ENCODE assay signal across 8 cellular contexts in the genomic region with DNA sequence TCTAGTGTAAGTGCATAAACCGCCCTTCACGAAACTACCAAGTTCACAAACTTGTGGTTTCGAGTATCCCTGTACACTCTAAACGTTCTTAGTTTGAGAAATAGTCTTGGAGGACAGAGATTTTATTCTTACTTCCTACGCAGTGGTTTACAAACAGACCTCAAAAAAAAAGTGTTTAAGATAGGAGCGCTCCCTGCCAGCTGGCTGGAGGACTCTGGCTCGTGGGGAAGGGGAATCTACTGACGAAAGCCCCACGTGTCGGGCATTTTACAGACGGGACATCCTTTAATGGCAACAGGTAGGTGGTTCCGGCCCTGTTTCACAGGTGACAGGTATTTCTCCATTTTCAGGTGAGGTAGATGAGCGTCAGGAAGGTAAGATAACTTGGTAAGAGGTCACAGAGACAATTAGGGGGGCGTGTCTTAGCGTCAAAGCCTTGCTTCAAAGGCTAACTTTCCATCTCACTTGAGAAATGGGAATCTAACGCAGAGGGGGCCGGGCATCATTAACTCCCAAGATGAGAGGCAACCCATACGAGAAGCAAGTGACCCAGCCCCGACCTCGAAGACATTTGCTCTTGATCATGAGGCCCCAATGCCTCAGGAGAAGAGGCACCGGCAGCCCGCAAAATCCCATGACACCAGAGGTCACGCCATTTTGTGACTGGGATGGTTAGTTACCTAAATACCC. TPM values are rescaled to one million over a fixed set of nuclear protein-coding genes. Genes with fewer than 3 reads are reported as not detected.
DNase-seq lines count a peak whose midpoint lies in the region; ATAC-seq and TF ChIP-seq lines count a peak whose summit lies in the region.
"Not testable (repeated sequence)": the region's sequence is repeated elsewhere in the genome, so short reads cannot be mapped to it uniquely, and the experiment has no call there.

No MANE protein-coding gene starts in this region.

- peak in 1 of 7 experiments; percentile 25 for DNase-seq in CD8-positive, alpha-beta T cell
- DNase-seq in Jurkat, Clone E6-1 (ENCODE audit: low read depth, low spot score); activated T-helper 2 cell treated with anti-CD3 and anti-CD28 coated beads, Interferon-gamma antibody, Interleukin-2, Interleukin-4, amounts not matched to agents 10 μg/mL and 5 μg/mL and 100 μg/mL, durations not matched to agents 14 hours and 24 hours and 36 hours (ENCODE audit: low spot score); coronary artery (ENCODE audit: low spot score); right atrium auricular region (ENCODE audit: low spot score); neural crest cell (ENCODE audit: low read depth, low spot score); testis: not testable (repeated sequence)

- not testable (repeated sequence) for H3K27me3 ChIP-seq in CD8-positive, alpha-beta T cell (ENCODE audit: insufficient read depth, low read length); right atrium auricular region; testis

- H3K27ac Mint-ChIP-seq in CD8-positive, alpha-beta T cell: peak overlapping the region; percentile 90
- H3K27ac Mint-ChIP-seq in T-helper 1 cell treated with Interleukin-12 subunit alpha and Interleukin-12 subunit beta and Interleukin-4 antibody, amounts not matched to agents 30 μg/mL and 1 μg/mL, for 36 hours: peak overlapping the region; percentile 22
- H3K27ac Mint-ChIP-seq in activated T-helper 2 cell treated with anti-CD3 and anti-CD28 coated beads, Interferon-gamma antibody, Interleukin-2, Interleukin-4, amounts not matched to agents 10 μg/mL and 5 μg/mL and 100 μg/mL, durations not matched to agents 14 hours and 24 hours and 36 hours: peak overlapping the region; percentile 60
- H3K27ac Mint-ChIP-seq in neural crest cell (ENCODE audit: unreplicated experiment): peak overlapping the region; percentile 27

- peak overlapping the region; percentile 71 for H3K4me3 Mint-ChIP-seq in CD8-positive, alpha-beta T cell
- H3K4me3 Mint-ChIP-seq in T-helper 1 cell treated with Interleukin-12 subunit alpha and Interleukin-12 subunit beta and Interleukin-4 antibody, amounts not matched to agents 30 μg/mL and 1 μg/mL, for 36 hours: peak overlapping the region; percentile 63
- peak overlapping the region; percentile 82 for H3K4me3 Mint-ChIP-seq in activated T-helper 2 cell treated with anti-CD3 and anti-CD28 coated beads, Interferon-gamma antibody, Interleukin-2, Interleukin-4, amounts not matched to agents 10 μg/mL and 5 μg/mL and 100 μg/mL, durations not matched to agents 14 hours and 24 hours and 36 hours (ENCODE audit: low read depth)
- peak overlapping the region; percentile 79 for H3K4me3 Mint-ChIP-seq in neural crest cell

- H3K4me1 Mint-ChIP-seq in CD8-positive, alpha-beta T cell (ENCODE audit: low read depth); T-helper 1 cell treated with Interleukin-12 subunit alpha and Interleukin-12 subunit beta and Interleukin-4 antibody, amounts not matched to agents 30 μg/mL and 1 μg/mL, for 36 hours (ENCODE audit: low read depth); activated T-helper 2 cell treated with anti-CD3 and anti-CD28 coated beads, Interferon-gamma antibody, Interleukin-2, Interleukin-4, amounts not matched to agents 10 μg/mL and 5 μg/mL and 100 μg/mL, durations not matched to agents 14 hours and 24 hours and 36 hours (ENCODE audit: low read depth); neural crest cell: not testable (repeated sequence)

- not testable (repeated sequence) for ATAC-seq in CD8-positive, alpha-beta T cell

- CTCF ChIA-PET in CD8-positive, alpha-beta T cell (lab: Charles Lee): not testable (repeated sequence)

- not testable (repeated sequence) for TF ChIP-seq POLR2A in testis (IDR thresholded peaks at IDR 0.05)

- not testable (repeated sequence) for H3K4me1 ChIP-seq in CD8-positive, alpha-beta T cell (ENCODE audit: insufficient read depth, low read length); right atrium auricular region; testis

- intact Hi-C loops in CD8-positive, alpha-beta T cell (cut with DNase I, micrococcal nuclease): loop anchor here in 1 of 2 experiments (5.0 kb wide), 1 partner anchor 104 kb away; no protein-coding TSS in a partner anchor
- intact Hi-C loops in activated T-helper 2 cell treated with anti-CD3 and anti-CD28 coated beads, Interferon-gamma antibody, Interleukin-2, Interleukin-4, amounts not matched to agents 10 μg/mL and 5 μg/mL and 100 μg/mL, durations not matched to agents 14 hours and 24 hours and 36 hours (cut with micrococcal nuclease); testis (cut with DNase I; ENCODE audit: low total_unique reads): not testable (repeated sequence)

- not testable (repeated sequence) for H3K36me3 ChIP-seq in CD8-positive, alpha-beta T cell (ENCODE audit: insufficient read depth, low read length); right atrium auricular region; testis (ENCODE audit: low read depth, missing control alignments)

- POLR2A ChIA-PET in CD8-positive, alpha-beta T cell (lab: Charles Lee): not testable (repeated sequence)

- 3 to 4% methylated on average over 6 to 17 of the region's 23 CpGs for WGBS in testis, 2 donors

- H3K27me3 Mint-ChIP-seq in CD8-positive, alpha-beta T cell (ENCODE audit: low read depth); T-helper 1 cell treated with Interleukin-12 subunit alpha and Interleukin-12 subunit beta and Interleukin-4 antibody, amounts not matched to agents 30 μg/mL and 1 μg/mL, for 36 hours (ENCODE audit: low read depth); activated T-helper 2 cell treated with anti-CD3 and anti-CD28 coated beads, Interferon-gamma antibody, Interleukin-2, Interleukin-4, amounts not matched to agents 10 μg/mL and 5 μg/mL and 100 μg/mL, durations not matched to agents 14 hours and 24 hours and 36 hours (ENCODE audit: low read depth); neural crest cell (ENCODE audit: low read depth): not testable (repeated sequence)

- not testable (repeated sequence) for H3K36me3 Mint-ChIP-seq in CD8-positive, alpha-beta T cell; T-helper 1 cell treated with Interleukin-12 subunit alpha and Interleukin-12 subunit beta and Interleukin-4 antibody, amounts not matched to agents 30 μg/mL and 1 μg/mL, for 36 hours (ENCODE audit: low read depth); activated T-helper 2 cell treated with anti-CD3 and anti-CD28 coated beads, Interferon-gamma antibody, Interleukin-2, Interleukin-4, amounts not matched to agents 10 μg/mL and 5 μg/mL and 100 μg/mL, durations not matched to agents 14 hours and 24 hours and 36 hours (ENCODE audit: low read depth); neural crest cell (ENCODE audit: low read depth)

- not testable (repeated sequence) for TF ChIP-seq CTCF in CD8-positive, alpha-beta T cell (IDR thresholded peaks at IDR 0.05); coronary artery (IDR thresholded peaks at IDR 0.05); right atrium auricular region (IDR thresholded peaks at IDR 0.05); neural crest cell (conservative IDR thresholded peaks at IDR 0.05); testis (IDR thresholded peaks at IDR 0.05)

- H3K27ac ChIP-seq in CD8-positive, alpha-beta T cell (ENCODE audit: low read depth, low read length): peak overlapping the region; percentile 20
- H3K27ac ChIP-seq in coronary artery: peak overlapping the region; percentile 32
- peak overlapping the region; percentile 23 to 42 for H3K27ac ChIP-seq in right atrium auricular region
- peak overlapping the region; percentile 31 to 36 for H3K27ac ChIP-seq in testis

- H3K9me3 ChIP-seq in CD8-positive, alpha-beta T cell (ENCODE audit: low read length); right atrium auricular region; testis: not testable (repeated sequence)

- H3K9me3 Mint-ChIP-seq in CD8-positive, alpha-beta T cell; T-helper 1 cell treated with Interleukin-12 subunit alpha and Interleukin-12 subunit beta and Interleukin-4 antibody, amounts not matched to agents 30 μg/mL and 1 μg/mL, for 36 hours; activated T-helper 2 cell treated with anti-CD3 and anti-CD28 coated beads, Interferon-gamma antibody, Interleukin-2, Interleukin-4, amounts not matched to agents 10 μg/mL and 5 μg/mL and 100 μg/mL, durations not matched to agents 14 hours and 24 hours and 36 hours; neural crest cell: not testable (repeated sequence)

- not testable (repeated sequence) for H3K4me3 ChIP-seq in CD8-positive, alpha-beta T cell (ENCODE audit: low read depth, low read length)
- H3K4me3 ChIP-seq in Jurkat, Clone E6-1 (ENCODE audit: low read length): peak overlapping the region; percentile 43
- H3K4me3 ChIP-seq in coronary artery (peak overlapping the region; percentile 48), right atrium auricular region (peak overlapping the region in 1 of 2 donors; percentile 50), testis (peak overlapping the region; percentile 51)

RNA-seq across cellular contexts. Expression of gene ZNG1A, which starts 0.6 kb away (rescaled TPM):
- total RNA-seq in CD8-positive, alpha-beta T cell: 10 to 100 TPM; 12.7 to 13.6 TPM
- polyA plus RNA-seq in Jurkat, Clone E6-1 (2012; ENCODE audit: insufficient read depth, insufficient read length): 45.0 TPM
- total RNA-seq in activated T-helper 2 cell treated with anti-CD3 and anti-CD28 coated beads, Interferon-gamma antibody, Interleukin-2, Interleukin-4, amounts not matched to agents 10 μg/mL and 5 μg/mL and 100 μg/mL, durations not matched to agents 14 hours and 24 hours and 36 hours: 28.9 and 32.7 TPM in 2 replicates
- total RNA-seq in right atrium auricular region (10 to 100 TPM; 13.2 to 15.0 TPM), neural crest cell (29.1 and 29.4 TPM in 2 replicates), testis (10 to 100 TPM; 57.0 to 88.7 TPM)
- 57.9 TPM for polyA plus RNA-seq in testis (ENCODE audit: insufficient read depth, low read depth, low replicate concordance)

RNA-seq across cellular contexts. Expression of gene DOCK8, which starts 36.4 kb away (rescaled TPM):
- total RNA-seq in CD8-positive, alpha-beta T cell: 100 to 1,000 TPM; 104 to 116 TPM
- not detected for polyA plus RNA-seq in Jurkat, Clone E6-1 (2012; ENCODE audit: insufficient read depth, insufficient read length)
- 113 and 123 TPM in 2 replicates for total RNA-seq in activated T-helper 2 cell treated with anti-CD3 and anti-CD28 coated beads, Interferon-gamma antibody, Interleukin-2, Interleukin-4, amounts not matched to agents 10 μg/mL and 5 μg/mL and 100 μg/mL, durations not matched to agents 14 hours and 24 hours and 36 hours
- total RNA-seq in right atrium auricular region (1 to 10 TPM; 5.2 to 9.5 TPM), neural crest cell (0.58 and 0.68 TPM in 2 replicates), testis (10 to 100 TPM; 51.4 to 63.9 TPM)
- polyA plus RNA-seq in testis (ENCODE audit: insufficient read depth, low read depth, low replicate concordance): 46.7 TPM

Comparison
In these comparisons a context has a peak if more than half of its experiments do, and no peak if none do; other contexts are left out.
1. H3K27ac Mint-ChIP-seq: peak in every context shown above with its lines; median percentile 90 in CD8-positive, alpha-beta T cell; 60 in activated T-helper 2 cell treated with anti-CD3 and anti-CD28 coated beads, Interferon-gamma antibody, Interleukin-2, Interleukin-4, amounts not matched to agents 10 μg/mL and 5 μg/mL and 100 μg/mL, durations not matched to agents 14 hours and 24 hours and 36 hours; 27 in neural crest cell; 22 in T-helper 1 cell treated with Interleukin-12 subunit alpha and Interleukin-12 subunit beta and Interleukin-4 antibody, amounts not matched to agents 30 μg/mL and 1 μg/mL, for 36 hours.
2. RNA of gene DOCK8, which starts 36.4 kb away (total RNA-seq): 104 to 116 TPM in CD8-positive, alpha-beta T cell, 113 to 123 TPM in activated T-helper 2 cell treated with anti-CD3 and anti-CD28 coated beads, Interferon-gamma antibody, Interleukin-2, Interleukin-4, amounts not matched to agents 10 μg/mL and 5 μg/mL and 100 μg/mL, durations not matched to agents 14 hours and 24 hours and 36 hours and 51.4 to 63.9 TPM in testis; 5.2 to 9.5 TPM in right atrium auricular region and 0.58 to 0.68 TPM in neural crest cell; every median in the first group is over 4 times any median in the second.
3. Peak in every context shown above with its lines, with median percentiles within 50 percentile points of each other: H3K27ac ChIP-seq and H3K4me3 Mint-ChIP-seq.